Comparison of ENCODE assay signal across 1 cellular context in the genomic region with DNA sequence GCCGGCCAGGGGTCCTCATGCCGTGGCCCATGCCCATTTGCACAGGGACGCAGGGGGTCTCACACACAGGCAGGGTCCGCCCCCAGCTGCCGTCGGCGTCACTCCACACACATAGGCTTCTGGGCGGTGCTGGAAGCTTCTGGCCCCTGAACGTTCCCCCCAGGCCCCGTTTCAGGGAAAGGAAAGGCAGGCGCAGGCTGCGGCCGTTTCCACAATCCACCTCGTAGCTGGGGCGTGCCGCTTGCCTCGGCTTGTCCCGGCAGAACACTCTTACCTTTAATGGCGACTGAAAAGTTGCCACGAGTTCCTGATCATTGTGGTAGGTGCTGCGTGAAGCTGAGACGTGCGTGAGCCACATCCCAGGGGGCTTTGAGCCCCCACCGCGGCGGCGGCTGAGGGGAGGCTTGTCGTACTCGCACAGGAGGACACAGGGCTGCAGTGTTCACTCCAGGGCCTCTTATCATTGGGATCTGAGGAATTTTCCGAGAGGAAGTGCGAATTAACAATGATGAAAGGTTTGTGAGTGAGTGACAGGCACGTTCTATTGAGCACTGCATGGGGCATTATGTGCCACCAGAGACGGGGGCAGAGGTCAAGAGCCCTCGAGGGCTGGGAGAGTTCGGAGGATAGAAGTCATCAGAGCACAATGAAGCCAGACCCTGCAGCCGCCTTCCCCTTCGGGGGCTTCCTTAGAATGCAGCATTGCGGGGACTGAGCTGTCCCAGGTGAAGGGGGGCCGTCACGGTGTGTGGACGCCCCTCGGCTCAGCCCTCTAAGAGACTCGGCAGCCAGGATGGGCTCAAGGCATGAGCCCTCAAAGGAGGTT.
TF ChIP-seq lines count a peak whose summit lies in the region.

No MANE protein-coding gene starts in this region.

TF ChIP-seq in SK-N-SH, 30 proteins besides CTCF, POLR2A, EP300 and RAD21 (continued from another document):
- TF ChIP-seq, protein P1, sequence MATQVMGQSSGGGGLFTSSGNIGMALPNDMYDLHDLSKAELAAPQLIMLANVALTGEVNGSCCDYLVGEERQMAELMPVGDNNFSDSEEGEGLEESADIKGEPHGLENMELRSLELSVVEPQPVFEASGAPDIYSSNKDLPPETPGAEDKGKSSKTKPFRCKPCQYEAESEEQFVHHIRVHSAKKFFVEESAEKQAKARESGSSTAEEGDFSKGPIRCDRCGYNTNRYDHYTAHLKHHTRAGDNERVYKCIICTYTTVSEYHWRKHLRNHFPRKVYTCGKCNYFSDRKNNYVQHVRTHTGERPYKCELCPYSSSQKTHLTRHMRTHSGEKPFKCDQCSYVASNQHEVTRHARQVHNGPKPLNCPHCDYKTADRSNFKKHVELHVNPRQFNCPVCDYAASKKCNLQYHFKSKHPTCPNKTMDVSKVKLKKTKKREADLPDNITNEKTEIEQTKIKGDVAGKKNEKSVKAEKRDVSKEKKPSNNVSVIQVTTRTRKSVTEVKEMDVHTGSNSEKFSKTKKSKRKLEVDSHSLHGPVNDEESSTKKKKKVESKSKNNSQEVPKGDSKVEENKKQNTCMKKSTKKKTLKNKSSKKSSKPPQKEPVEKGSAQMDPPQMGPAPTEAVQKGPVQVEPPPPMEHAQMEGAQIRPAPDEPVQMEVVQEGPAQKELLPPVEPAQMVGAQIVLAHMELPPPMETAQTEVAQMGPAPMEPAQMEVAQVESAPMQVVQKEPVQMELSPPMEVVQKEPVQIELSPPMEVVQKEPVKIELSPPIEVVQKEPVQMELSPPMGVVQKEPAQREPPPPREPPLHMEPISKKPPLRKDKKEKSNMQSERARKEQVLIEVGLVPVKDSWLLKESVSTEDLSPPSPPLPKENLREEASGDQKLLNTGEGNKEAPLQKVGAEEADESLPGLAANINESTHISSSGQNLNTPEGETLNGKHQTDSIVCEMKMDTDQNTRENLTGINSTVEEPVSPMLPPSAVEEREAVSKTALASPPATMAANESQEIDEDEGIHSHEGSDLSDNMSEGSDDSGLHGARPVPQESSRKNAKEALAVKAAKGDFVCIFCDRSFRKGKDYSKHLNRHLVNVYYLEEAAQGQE (IDR thresholded peaks at IDR 0.05; ENCODE audit: low read depth, low read length) = no peak
- TF ChIP-seq FOXM1 (IDR thresholded peaks at IDR 0.05; ENCODE audit: low read depth) (no peak), SIN3A (IDR thresholded peaks at IDR 0.05; ENCODE audit: borderline replicate concordance, low read depth, low read length) (no peak)
- TF ChIP-seq, protein P2, sequence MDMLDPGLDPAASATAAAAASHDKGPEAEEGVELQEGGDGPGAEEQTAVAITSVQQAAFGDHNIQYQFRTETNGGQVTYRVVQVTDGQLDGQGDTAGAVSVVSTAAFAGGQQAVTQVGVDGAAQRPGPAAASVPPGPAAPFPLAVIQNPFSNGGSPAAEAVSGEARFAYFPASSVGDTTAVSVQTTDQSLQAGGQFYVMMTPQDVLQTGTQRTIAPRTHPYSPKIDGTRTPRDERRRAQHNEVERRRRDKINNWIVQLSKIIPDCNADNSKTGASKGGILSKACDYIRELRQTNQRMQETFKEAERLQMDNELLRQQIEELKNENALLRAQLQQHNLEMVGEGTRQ (IDR thresholded peaks at IDR 0.05; ENCODE audit: borderline replicate concordance, low read depth, low read length) = no peak
